Comparison of ENCODE assay signal across 24 cellular contexts in genomic region chr18:45353530-45353929, GRCh38.
A peak's percentile ranks its signal among the peaks of the same experiment; 100 is the strongest.
DNase-seq lines count a peak whose midpoint lies in the region; ATAC-seq and TF ChIP-seq lines count a peak whose summit lies in the region.
"Had no signal": no experiment of that assay in that cellular context is flagged by ENCODE, and none has a peak within 500 bp of the region (broad histone marks: within the 10 kb centered on the region; RNA-seq: fewer than 3 reads in every experiment).

No MANE protein-coding gene starts in this region.

- ATAC-seq in gastrocnemius medialis (peak; percentile 75 to 86), HG03097 (IDR thresholded peaks at IDR 0.05; ENCODE audit: low FRiP score, unreplicated experiment) (no peak)
- ATAC-seq: GM12878; stimulated activated naive B cell treated with anti-CD40 and anti-IgM and Interleukin-4, amounts not matched to agents 10 μg/mL and 1 μg/mL and 100 μg/mL, for 72 hours; T-helper 17 cell had no signal

- H3K9me2 ChIP-seq in GM23248 (ENCODE audit: insufficient read depth), result no peaks in the 10 kb centered on the region

- intact Hi-C loops in gastrocnemius medialis (cut with DNase I; ENCODE audit: low total_unique reads), result no loop called here

- CTCF ChIA-PET in RWPE1 (lab: Yijun Ruan, JAX), result no interaction called here

- no peaks in the 10 kb centered on the region for H4K20me1 ChIP-seq in GM23248 (ENCODE audit: insufficient read depth)

- in situ Hi-C loops in GM23248 (cut with MboI), result loop anchor here (25.0 kb wide), 1 partner anchor 1691 kb away; no protein-coding TSS in a partner anchor
- in situ Hi-C loops in gastrocnemius medialis (cut with MboI; ENCODE audit: low sequenced_read_pairs in 4 of 4), result no loop called here

- POLR2A ChIA-PET in RWPE1 (lab: Yijun Ruan, JAX; ENCODE audit: low non-redundant PET), result no interaction called here

- TF ChIP-seq POLR2A in gastrocnemius medialis (IDR thresholded peaks at IDR 0.05), result no peak

- no peak overlapping the region for H3K27ac ChIP-seq in GM23248
- no peak overlapping the region for H3K27ac ChIP-seq in RWPE1
- no peak overlapping the region for H3K27ac ChIP-seq in gastrocnemius medialis
- H3K27ac ChIP-seq: esophagus squamous epithelium, Peyer's patch, prostate gland, testis, vagina had no signal

- DNase-seq in GM23248 (peak; percentile 74), RWPE1 (ENCODE audit: low spot score) (peak; percentile 44), iPS-NIHi11 (ENCODE audit: low spot score) (peak; percentile 13), gastrocnemius medialis (no peak), hepatic stellate cell (ENCODE audit: low spot score) (no peak), activated T-cell treated with anti-CD3 and anti-CD28 coated beads for 4 hours (no peak)
- DNase-seq: activated CD4-positive, alpha-beta T cell treated with anti-CD3 and anti-CD28 coated beads for 48 hours; DMS79; effector CD8-positive, alpha-beta T cell; esophagus squamous epithelium; glutamatergic neuron; Karpas-422; NCI-H1092 treated with DMSO at 0.1 percent for 48 hours; NCI-H2029 treated with DMSO at 0.1 percent for 48 hours; NK-92 treated with Interleukin-12 subunit alpha and Interleukin-12 subunit beta, amount 100 ng/mL, for 24 hours; Peyer's patch; stimulated activated CD4-positive, alpha-beta T cell treated with anti-CD3 and anti-CD28 coated beads, Interleukin-2, amount 100 ng/mL, for 24 hours; stimulated activated naive B cell treated with anti-CD40 and anti-IgM and Interleukin-4, amounts not matched to agents 10 μg/mL and 1 μg/mL and 100 μg/mL, for 72 hours; T-helper 17 cell; testis had no signal

- H3K27me3 ChIP-seq in GM23248 (replicated peaks; ENCODE audit: insufficient read depth) (no peaks in the 10 kb centered on the region), gastrocnemius medialis (no peaks in the 10 kb centered on the region)
- H3K27me3 ChIP-seq: esophagus squamous epithelium, Peyer's patch, testis, vagina had no signal

- no peak overlapping the region for H3K4me2 ChIP-seq in GM23248 (ENCODE audit: unreplicated experiment)

- H3K9ac ChIP-seq in GM23248, result no peak overlapping the region

- no peak overlapping the region for H2AFZ ChIP-seq in GM23248

- TF ChIP-seq CTCF in RWPE1 (conservative IDR thresholded peaks at IDR 0.05; ENCODE audit: low read depth), result no peak
- no peak for TF ChIP-seq CTCF in gastrocnemius medialis (IDR thresholded peaks at IDR 0.05 in 4 of 5, conservative IDR thresholded peaks at IDR 0.05 in 1 of 5)

- H3K4me1 ChIP-seq in GM23248 (ENCODE audit: insufficient read depth) (peaks cover 16% of the 10 kb centered on the region), gastrocnemius medialis (peaks cover 21 to 34% of the 10 kb centered on the region in 2 donors)
- H3K4me1 ChIP-seq: prostate gland, testis had no signal

- no peaks in the 10 kb centered on the region for H3K36me3 ChIP-seq in GM23248 (ENCODE audit: low read depth)
- no peaks in the 10 kb centered on the region for H3K36me3 ChIP-seq in gastrocnemius medialis
- H3K36me3 ChIP-seq: esophagus squamous epithelium, Peyer's patch, prostate gland, vagina had no signal

- no peaks in the 10 kb centered on the region for H3F3A ChIP-seq in GM23248 (ENCODE audit: insufficient read depth)

- WGBS in GM23248 (ENCODE audit: low coverage in 1 of 2, low lambda C conversion rate in 2 of 2, missing lambda C conversion rate in 2 of 2), 2 experiments, result 3 to 6% methylated on average over 2 of the region's 2 CpGs

- H3K79me2 ChIP-seq in GM23248 (ENCODE audit: insufficient read depth), result no peaks in the 10 kb centered on the region

- H3K4me3 ChIP-seq in GM23248 (no peak overlapping the region), gastrocnemius medialis (no peak overlapping the region)
- H3K4me3 ChIP-seq: esophagus squamous epithelium, GM12878, Peyer's patch, prostate gland, testis, vagina had no signal

- no peaks in the 10 kb centered on the region for H3K9me3 ChIP-seq in GM23248 (ENCODE audit: low read depth)
- no peaks in the 10 kb centered on the region for H3K9me3 ChIP-seq in gastrocnemius medialis
- H3K9me3 ChIP-seq: esophagus squamous epithelium, Peyer's patch, prostate gland, testis, vagina had no signal

Comparison
In these comparisons a context has a peak if more than half of its experiments do, and no peak if none do; other contexts are left out.
1. DNase-seq: peak in GM23248 (single experiment), RWPE1 (single experiment) and iPS-NIHi11 (single experiment); none in gastrocnemius medialis (0 of 2), hepatic stellate cell (single experiment) and activated T-cell treated with anti-CD3 and anti-CD28 coated beads for 4 hours (single experiment).